ENCODE assay signal across 12 cellular contexts in genomic region chr12:802242-802995, GRCh38. TPM values are rescaled to one million over a fixed set of nuclear protein-coding genes. Genes with fewer than 3 reads are reported as not detected.
A peak's percentile ranks its signal among the peaks of the same experiment; 100 is the strongest.
DNase-seq lines count a peak whose midpoint lies in the region; ATAC-seq, FAIRE-seq and TF ChIP-seq lines count a peak whose summit lies in the region.
"Had no signal": no experiment of that assay in that cellular context is flagged by ENCODE, and none has a peak within 500 bp of the region (broad histone marks: within the 10 kb centered on the region; RNA-seq: fewer than 3 reads in every experiment).

No MANE protein-coding gene starts in this region.

- H3K4me2 ChIP-seq in SK-N-SH = peak overlapping the region; percentile 29; the same call in 1 of the 2 replicates

- peaks cover 87% of the 10 kb centered on the region for H4K20me1 ChIP-seq in SK-N-SH (ENCODE audit: insufficient read depth)

- 0 out of 2 replicates have a peak overlapping the region, but pooled peaks have one; percentile 34 for H3K4me3 Mint-ChIP-seq in HFFc6

- POLR2A ChIA-PET in SK-N-SH (lab: Yijun Ruan, JAX) = no interaction called here

- H3K27me3 Mint-ChIP-seq in HFFc6 (ENCODE audit: insufficient read depth) = no peaks in the 10 kb centered on the region

- no peak for ATAC-seq in SK-N-SH treated with all-trans-retinoic acid at 6 μM for 48 hours
- ATAC-seq in pancreas = peak; percentile 28 to 69 (median 66)
- no peak for ATAC-seq in GM21423 (IDR thresholded peaks at IDR 0.05; ENCODE audit: unreplicated experiment)
- ATAC-seq in GM18511 (IDR thresholded peaks at IDR 0.05; ENCODE audit: unreplicated experiment) = no peak

- H3K27ac ChIP-seq in SK-N-SH (ENCODE audit: low read depth in 2 of 2, low read length in 1 of 2) (peak overlapping the region in 1 of 2 experiments; percentile 10; a peak in 1 of 4 replicates), pancreas (peak overlapping the region in 1 of 4 donors; percentile 8)
- H3K27ac ChIP-seq: SJCRH30 had no signal

- H2AFZ ChIP-seq in SK-N-SH (ENCODE audit: low read depth) = no peak overlapping the region

- TF ChIP-seq CTCF in SK-N-SH (IDR thresholded peaks at IDR 0.05) = no peak
- no peak for TF ChIP-seq CTCF in HFFc6 (IDR thresholded peaks at IDR 0.05)
- TF ChIP-seq CTCF in pancreas (IDR thresholded peaks at IDR 0.05) = no peak

- DNase-seq in SK-N-SH (no peak), HFFc6 (no peak), dermis microvascular lymphatic vessel endothelial cell (ENCODE audit: low read depth in 2 of 2) (peak; percentile 30 to 69), pancreas (no peak), NCI-H345 (lab: John Stamatoyannopoulos, UW) (no peak)
- DNase-seq: NCI-H774, SJCRH30, small intestine had no signal

- CTCF ChIA-PET in SK-N-SH (lab: Yijun Ruan, JAX) = interaction anchor here (0.6 to 1.5 kb wide), 6 partner anchors 12 to 360 kb away, joined by 3 to 8 read pairs (median 3); no protein-coding TSS in a partner anchor

- H3F3A ChIP-seq in SK-N-SH (replicated peaks; ENCODE audit: insufficient read depth) = peaks cover 14% of the 10 kb centered on the region

- H3K36me3 Mint-ChIP-seq in HFFc6 (ENCODE audit: low read depth) = no peaks in the 10 kb centered on the region

- TF ChIP-seq EP300 in SK-N-SH (IDR thresholded peaks at IDR 0.05; ENCODE audit: borderline replicate concordance in 1 of 2, low read depth in 1 of 2, low read length in 1 of 2) = no peak

- H3K9ac ChIP-seq in SK-N-SH = no peak overlapping the region

- no peak for FAIRE-seq in pancreas (lab: Jason Lieb, UNC)
- FAIRE-seq: endometrium, small intestine had no signal

- H3K4me3 ChIP-seq in SK-N-SH (ENCODE audit: low read depth in 2 of 2, low read length in 1 of 2) = no peak overlapping the region
- no peak overlapping the region for H3K4me3 ChIP-seq in pancreas
- H3K4me3 ChIP-seq: SJCRH30 had no signal

- 69% methylated on average over 3 of the region's 3 CpGs for WGBS in SK-N-SH (ENCODE audit: low lambda C conversion rate)
- 16 to 18% methylated on average over 3 of the region's 3 CpGs for WGBS in pancreas, 2 donors

- H3K36me3 ChIP-seq in SK-N-SH (replicated peaks in 1 of 2; ENCODE audit: control insufficient read depth in 1 of 2, insufficient read depth in 2 of 2, low read length in 1 of 2) (no peaks in the 10 kb centered on the region), pancreas (no peaks in the 10 kb centered on the region)
- H3K36me3 ChIP-seq: SJCRH30 had no signal

- H3K4me1 Mint-ChIP-seq in HFFc6 (ENCODE audit: low read depth) = peaks cover 46% of the 10 kb centered on the region

- no peaks in the 10 kb centered on the region for H3K9me3 ChIP-seq in SK-N-SH
- no peaks in the 10 kb centered on the region for H3K9me3 ChIP-seq in pancreas
- H3K9me3 ChIP-seq: SJCRH30 had no signal

- peaks cover 100% of the 10 kb centered on the region for H3K79me2 ChIP-seq in SK-N-SH (ENCODE audit: insufficient read depth)

- peak overlapping the region; percentile 32; the same call in 1 of the 2 replicates for H3K27ac Mint-ChIP-seq in HFFc6

- H3K9me2 ChIP-seq in SK-N-SH = no peaks in the 10 kb centered on the region

- no peaks in the 10 kb centered on the region for H3K9me3 Mint-ChIP-seq in HFFc6

- H3K27me3 ChIP-seq in SK-N-SH (ENCODE audit: insufficient read depth) (no peaks in the 10 kb centered on the region), pancreas (no peaks in the 10 kb centered on the region)
- H3K27me3 ChIP-seq: SJCRH30 had no signal

- H3K4me1 ChIP-seq in SK-N-SH (ENCODE audit: control insufficient read depth in 1 of 2, insufficient read depth in 2 of 2, low read depth in 1 of 2, low read length in 1 of 2) (peaks cover 0 to 19% of the 10 kb centered on the region in 2 experiments; a peak in 2 of 4 replicates), pancreas (peaks cover 13 to 20% (median 15%) of the 10 kb centered on the region in 3 donors)

- intact Hi-C loops in pancreas (cut with DNase I) = no loop called here

- TF ChIP-seq RAD21 in SK-N-SH (IDR thresholded peaks at IDR 0.05; ENCODE audit: low read length) = no peak

TF ChIP-seq in SK-N-SH, 30 proteins besides CTCF, POLR2A, EP300 and RAD21:
- TF ChIP-seq PBX3 (IDR thresholded peaks at IDR 0.05) (peak; percentile 35; the same call in 1 of the 2 replicates), TCF12 (IDR thresholded peaks at IDR 0.05) (no peak)
- TF ChIP-seq, protein P1, sequence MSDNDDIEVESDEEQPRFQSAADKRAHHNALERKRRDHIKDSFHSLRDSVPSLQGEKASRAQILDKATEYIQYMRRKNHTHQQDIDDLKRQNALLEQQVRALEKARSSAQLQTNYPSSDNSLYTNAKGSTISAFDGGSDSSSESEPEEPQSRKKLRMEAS (IDR thresholded peaks at IDR 0.05; ENCODE audit: low read depth) = no peak

TF ChIP-seq in SK-N-SH treated with all-trans-retinoic acid at 6 μM for 48 hours, 23 proteins besides CTCF, POLR2A, EP300 and RAD21 (continues in another document):
- TF ChIP-seq BACH2 (CRISPR knock-in tag; IDR thresholded peaks at IDR 0.05; ENCODE audit: borderline replicate concordance) (no peak), ISL1 (CRISPR knock-in tag; IDR thresholded peaks at IDR 0.05) (no peak), ZNF70 (CRISPR knock-in tag; IDR thresholded peaks at IDR 0.05) (no peak), PPARA (CRISPR knock-in tag; IDR thresholded peaks at IDR 0.05; ENCODE audit: borderline replicate concordance) (no peak), SNAI2 (CRISPR knock-in tag; IDR thresholded peaks at IDR 0.05) (no peak), ESRRG (CRISPR knock-in tag; IDR thresholded peaks at IDR 0.05) (no peak), CSDC2 (CRISPR knock-in tag; IDR thresholded peaks at IDR 0.05) (no peak), TOX (CRISPR knock-in tag; IDR thresholded peaks at IDR 0.05; ENCODE audit: borderline replicate concordance) (no peak), TSHZ2 (CRISPR knock-in tag; IDR thresholded peaks at IDR 0.05) (no peak), ARNTL (CRISPR knock-in tag; IDR thresholded peaks at IDR 0.05; ENCODE audit: borderline replicate concordance, low read depth) (no peak), ZNF8 (CRISPR knock-in tag; IDR thresholded peaks at IDR 0.05) (no peak), OSR1 (CRISPR knock-in tag; IDR thresholded peaks at IDR 0.05) (no peak)
- TF ChIP-seq, protein P2, sequence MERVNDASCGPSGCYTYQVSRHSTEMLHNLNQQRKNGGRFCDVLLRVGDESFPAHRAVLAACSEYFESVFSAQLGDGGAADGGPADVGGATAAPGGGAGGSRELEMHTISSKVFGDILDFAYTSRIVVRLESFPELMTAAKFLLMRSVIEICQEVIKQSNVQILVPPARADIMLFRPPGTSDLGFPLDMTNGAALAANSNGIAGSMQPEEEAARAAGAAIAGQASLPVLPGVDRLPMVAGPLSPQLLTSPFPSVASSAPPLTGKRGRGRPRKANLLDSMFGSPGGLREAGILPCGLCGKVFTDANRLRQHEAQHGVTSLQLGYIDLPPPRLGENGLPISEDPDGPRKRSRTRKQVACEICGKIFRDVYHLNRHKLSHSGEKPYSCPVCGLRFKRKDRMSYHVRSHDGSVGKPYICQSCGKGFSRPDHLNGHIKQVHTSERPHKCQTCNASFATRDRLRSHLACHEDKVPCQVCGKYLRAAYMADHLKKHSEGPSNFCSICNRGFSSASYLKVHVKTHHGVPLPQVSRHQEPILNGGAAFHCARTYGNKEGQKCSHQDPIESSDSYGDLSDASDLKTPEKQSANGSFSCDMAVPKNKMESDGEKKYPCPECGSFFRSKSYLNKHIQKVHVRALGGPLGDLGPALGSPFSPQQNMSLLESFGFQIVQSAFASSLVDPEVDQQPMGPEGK (CRISPR knock-in tag; IDR thresholded peaks at IDR 0.05; ENCODE audit: borderline replicate concordance) = no peak
- TF ChIP-seq, protein P3, sequence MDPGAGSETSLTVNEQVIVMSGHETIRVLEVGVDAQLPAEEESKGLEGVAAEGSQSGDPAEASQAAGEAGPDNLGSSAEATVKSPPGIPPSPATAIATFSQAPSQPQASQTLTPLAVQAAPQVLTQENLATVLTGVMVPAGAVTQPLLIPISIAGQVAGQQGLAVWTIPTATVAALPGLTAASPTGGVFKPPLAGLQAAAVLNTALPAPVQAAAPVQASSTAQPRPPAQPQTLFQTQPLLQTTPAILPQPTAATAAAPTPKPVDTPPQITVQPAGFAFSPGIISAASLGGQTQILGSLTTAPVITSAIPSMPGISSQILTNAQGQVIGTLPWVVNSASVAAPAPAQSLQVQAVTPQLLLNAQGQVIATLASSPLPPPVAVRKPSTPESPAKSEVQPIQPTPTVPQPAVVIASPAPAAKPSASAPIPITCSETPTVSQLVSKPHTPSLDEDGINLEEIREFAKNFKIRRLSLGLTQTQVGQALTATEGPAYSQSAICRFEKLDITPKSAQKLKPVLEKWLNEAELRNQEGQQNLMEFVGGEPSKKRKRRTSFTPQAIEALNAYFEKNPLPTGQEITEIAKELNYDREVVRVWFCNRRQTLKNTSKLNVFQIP (CRISPR knock-in tag; IDR thresholded peaks at IDR 0.05; ENCODE audit: borderline replicate concordance, low read depth) = no peak

RNA-seq across cellular contexts. Expression of gene WNK1, which starts 50.0 kb away (rescaled TPM):
- 28.8 and 30.5 TPM in 2 replicates for polyA plus RNA-seq in SK-N-SH (2012; rRNA removed)
- polyA plus RNA-seq in SK-N-SH (2012; cell fraction: cytosol; rRNA removed) = 17.4 and 26.0 TPM in 2 replicates
- polyA plus RNA-seq in SK-N-SH (2012; cell fraction: nucleus; rRNA removed) = 43.2 and 69.2 TPM in 2 replicates
- total RNA-seq in HFFc6 (2021; fragmentation: NEBNext Ultra II Directional; extraction: Animal tissue kit (Norgen Biotek cat#: 25700)) = 100 to 1,000 TPM in 2 of 6 experiments, 10 to 100 TPM in 4; 79.5 to 106 (median 94.3) TPM
- 97.7 and 185 TPM in 2 replicates for total RNA-seq in dermis microvascular lymphatic vessel endothelial cell
- 10 to 100 TPM; 36.8 to 73.9 (median 40.1) TPM for total RNA-seq in pancreas
- polyA plus RNA-seq in pancreas = 10 to 100 TPM; 10.9 to 11.4 TPM

Comparison
In these comparisons a context has a peak if more than half of its experiments do, and no peak if none do; other contexts are left out.
1. DNase-seq: peak in dermis microvascular lymphatic vessel endothelial cell (2 of 2); none in SK-N-SH (single experiment), HFFc6 (single experiment), pancreas (0 of 6) and NCI-H345 (single experiment).
2. ATAC-seq: peak in pancreas (4 of 4); none in SK-N-SH treated with all-trans-retinoic acid at 6 μM for 48 hours (single experiment), GM21423 (single experiment) and GM18511 (single experiment).